ENCODE assay signal across 24 cellular contexts in genomic region chr6:150043501-150044412, GRCh38. TPM values are rescaled to one million over a fixed set of nuclear protein-coding genes. Genes with fewer than 3 reads are reported as not detected.
DNase-seq lines count a peak whose midpoint lies in the region; ATAC-seq, FAIRE-seq and TF ChIP-seq lines count a peak whose summit lies in the region.
"Had no signal": no experiment of that assay in that cellular context is flagged by ENCODE, and none has a peak within 500 bp of the region (broad histone marks: within the 10 kb centered on the region; RNA-seq: fewer than 3 reads in every experiment).

No MANE protein-coding gene starts in this region.

- no peaks in the 10 kb centered on the region for H4K20me1 ChIP-seq in HepG2 (ENCODE audit: insufficient read depth, low read length)

- H3K27ac Mint-ChIP-seq in stimulated activated memory B cell treated with anti-CD40 and anti-IgM and Interleukin-4, amounts not matched to agents 10 μg/mL and 1 μg/mL and 100 μg/mL, for 72 hours = no peak overlapping the region
- H3K27ac Mint-ChIP-seq: CD4-positive, alpha-beta memory T cell; GM23338; H9 had no signal

- FAIRE-seq in HepG2 (lab: Jason Lieb, UNC) = no peak
- FAIRE-seq: GM12891, GM18507, GM19239 had no signal

- H3K4ac ChIP-seq in neuronal stem cell (ENCODE audit: low read length) = no peak overlapping the region

- no peak overlapping the region for H3K23ac ChIP-seq in neuronal stem cell (ENCODE audit: low read depth, low read length, poor library complexity)

- H3K36me3 Mint-ChIP-seq in stimulated activated memory B cell treated with anti-CD40 and anti-IgM and Interleukin-4, amounts not matched to agents 10 μg/mL and 1 μg/mL and 100 μg/mL, for 72 hours = no peaks in the 10 kb centered on the region
- H3K36me3 Mint-ChIP-seq: CD4-positive, alpha-beta memory T cell had no signal

- no peak for TF ChIP-seq EP300 in HepG2 (IDR thresholded peaks at IDR 0.05; ENCODE audit: low read depth in 2 of 2, low read length in 2 of 2)
- TF ChIP-seq EP300 in HepG2 (CRISPR knock-in tag; IDR thresholded peaks at IDR 0.05; ENCODE audit: borderline replicate concordance) = no peak

- H3K27me3 ChIP-seq in HepG2 (ENCODE audit: control insufficient read depth in 1 of 2, insufficient read depth in 2 of 2, low read length in 2 of 2) (peaks cover 2 to 52% of the 10 kb centered on the region in 2 experiments; a peak in 4 of 5 replicates), right lobe of liver (no peaks in the 10 kb centered on the region), neuronal stem cell (ENCODE audit: control insufficient read depth in 3 of 3, insufficient read depth in 3 of 3, low read depth in 1 of 3, low read length in 3 of 3) (peaks cover under 1 to 69% (median 18%) of the 10 kb centered on the region in 3 experiments)

- H4K91ac ChIP-seq in neuronal stem cell (ENCODE audit: low read depth, low read length, poor library complexity) = no peak overlapping the region

- H3K9ac ChIP-seq in HepG2 (ENCODE audit: insufficient read depth, low read depth, low read length) (no peak overlapping the region), neuronal stem cell (ENCODE audit: low read depth, low read length, poor library complexity) (peak overlapping the region; percentile 24)

- H2BK12ac ChIP-seq in neuronal stem cell (ENCODE audit: low read length) = no peak overlapping the region

- H3K79me2 ChIP-seq in HepG2 (ENCODE audit: insufficient read depth, low read length) = no peaks in the 10 kb centered on the region

- H3K14ac ChIP-seq in neuronal stem cell (ENCODE audit: low read length) = peak overlapping the region; percentile 26

- no peak for DNase-seq in HepG2 (ENCODE audit: low spot score)
- no peak for DNase-seq in right lobe of liver
- DNase-seq in neuronal stem cell (ENCODE audit: low spot score) = no peak
- no peak for DNase-seq in activated T-cell treated with anti-CD3 and anti-CD28 coated beads for 4 hours
- DNase-seq: C1 segment of cervical spinal cord; Calu3; CD4-positive, alpha-beta memory T cell; COR-L47; DMS53; DMS79 treated with DMSO at 0.1 percent for 48 hours; GF-D8; H9 had no signal

- no peaks in the 10 kb centered on the region for H3K79me1 ChIP-seq in neuronal stem cell (ENCODE audit: low read depth, low read length)

- no peak for TF ChIP-seq RAD21 in HepG2 (CRISPR knock-in tag; IDR thresholded peaks at IDR 0.05)

- WGBS in HepG2 (ENCODE audit: low lambda C conversion rate) = 24% methylated on average over 19 of the region's 19 CpGs
- 74% methylated on average over 8 of the region's 19 CpGs for WGBS in right lobe of liver (ENCODE audit: insufficient coverage, low coverage, low lambda C conversion rate, missing lambda C conversion rate)
- WGBS in neuronal stem cell (ENCODE audit: extremely low coverage in 2 of 2, insufficient read length in 2 of 2, insufficient replicate concordance in 1 of 2), 2 donors = no CpG with 5 or more reads among the region's 19 CpGs

- in situ Hi-C loops in HepG2 (cut with HindIII; ENCODE audit: extremely low pct_ligation_motif_present, low pct_unique_long_range_greater_than_20kb) = no loop called here

- no peaks in the 10 kb centered on the region for H3K4me1 Mint-ChIP-seq in stimulated activated memory B cell treated with anti-CD40 and anti-IgM and Interleukin-4, amounts not matched to agents 10 μg/mL and 1 μg/mL and 100 μg/mL, for 72 hours
- H3K4me1 Mint-ChIP-seq: GM23338, H9 had no signal

- H3K36me3 ChIP-seq in HepG2 (replicated peaks in 1 of 2; ENCODE audit: control insufficient read depth in 1 of 2, insufficient read depth in 2 of 2, low read length in 2 of 2) = no peaks in the 10 kb centered on the region
- H3K36me3 ChIP-seq in right lobe of liver = no peaks in the 10 kb centered on the region
- no peaks in the 10 kb centered on the region for H3K36me3 ChIP-seq in neuronal stem cell (replicated peaks in 1 of 2; ENCODE audit: control insufficient read depth in 2 of 2, insufficient read depth in 2 of 2, low read length in 2 of 2)

- POLR2A ChIA-PET in HepG2 (lab: Yijun Ruan, JAX) = no interaction called here

- ATAC-seq in HepG2 = no peak
- ATAC-seq in right lobe of liver = no peak
- peak; percentile 34 for ATAC-seq in stimulated activated memory B cell treated with anti-CD40 and anti-IgM and Interleukin-4, amounts not matched to agents 10 μg/mL and 1 μg/mL and 100 μg/mL, for 72 hours
- ATAC-seq in GM18517 (IDR thresholded peaks at IDR 0.05; ENCODE audit: unreplicated experiment) = no peak
- ATAC-seq: GM23338, HCT116 had no signal

- H3K4me1 ChIP-seq in HepG2 (ENCODE audit: insufficient read depth, low read length) (no peaks in the 10 kb centered on the region), right lobe of liver (no peaks in the 10 kb centered on the region), neuronal stem cell (ENCODE audit: control insufficient read depth in 2 of 2, insufficient read depth in 1 of 2, low read depth in 1 of 2, low read length in 2 of 2) (peaks cover 0 to 1% of the 10 kb centered on the region in 2 donors)

- no peak overlapping the region for H3K4me3 Mint-ChIP-seq in stimulated activated memory B cell treated with anti-CD40 and anti-IgM and Interleukin-4, amounts not matched to agents 10 μg/mL and 1 μg/mL and 100 μg/mL, for 72 hours
- H3K4me3 Mint-ChIP-seq: CD4-positive, alpha-beta memory T cell; GM23338; H9 had no signal

- H3K27me3 Mint-ChIP-seq in stimulated activated memory B cell treated with anti-CD40 and anti-IgM and Interleukin-4, amounts not matched to agents 10 μg/mL and 1 μg/mL and 100 μg/mL, for 72 hours = peaks cover 74% of the 10 kb centered on the region

- intact Hi-C loops in HepG2 (cut with micrococcal nuclease; ENCODE audit: unreplicated experiment) = no loop called here
- intact Hi-C loops in right lobe of liver (cut with DNase I) = no loop called here

- TF ChIP-seq CTCF in HepG2 (CRISPR knock-in tag; IDR thresholded peaks at IDR 0.05) (no peak), right lobe of liver (IDR thresholded peaks at IDR 0.05) (no peak)

- BruUV-seq in HepG2 (replicated peaks; lab: Mats Ljungman, UMichigan) = no TSS peak

- TF ChIP-seq POLR2A in HepG2 (IDR thresholded peaks at IDR 0.05; ENCODE audit: insufficient read depth in 1 of 2, low read depth in 2 of 2, low read length in 2 of 2) (no peak), right lobe of liver (IDR thresholded peaks at IDR 0.05) (no peak)

- H2AFZ ChIP-seq in HepG2 (ENCODE audit: low read length) (no peak overlapping the region), neuronal stem cell (ENCODE audit: low read length) (no peak overlapping the region)
- H2AFZ ChIP-seq: GM23338 had no signal

- H2BK120ac ChIP-seq in neuronal stem cell (ENCODE audit: low read depth, low read length) = no peak overlapping the region

- H3K4me2 ChIP-seq in HepG2 (ENCODE audit: low read depth, low read length) (no peak overlapping the region), neuronal stem cell (ENCODE audit: insufficient read depth, low read length, poor library complexity, severe bottlenecking) (no peak overlapping the region)
- H3K4me2 ChIP-seq: GM23338 had no signal

- H3K4me3 ChIP-seq in HepG2 (replicated peaks in 1 of 3; ENCODE audit: insufficient read depth in 1 of 3, low read depth in 2 of 3, low read length in 3 of 3) (no peak overlapping the region), right lobe of liver (no peak overlapping the region), neuronal stem cell (ENCODE audit: low read length in 2 of 2) (peak overlapping the region in 1 of 2 donors; percentile 13)
- H3K4me3 ChIP-seq: GM23338 had no signal

- H4K8ac ChIP-seq in neuronal stem cell (ENCODE audit: low read depth, low read length) = no peak overlapping the region

- no peak overlapping the region for H2AK5ac ChIP-seq in neuronal stem cell (ENCODE audit: low read depth, low read length)

- H3K27ac ChIP-seq in HepG2 (ENCODE audit: extremely low read length, insufficient read depth, low read length) = no peak overlapping the region
- no peak overlapping the region for H3K27ac ChIP-seq in right lobe of liver
- H3K27ac ChIP-seq in neuronal stem cell (replicated peaks; ENCODE audit: low read length) = no peak overlapping the region

- H2BK15ac ChIP-seq in neuronal stem cell (ENCODE audit: low read length) = no peak overlapping the region

- H3K18ac ChIP-seq in neuronal stem cell (ENCODE audit: low read length) = no peak overlapping the region

- CTCF ChIA-PET in HepG2 (lab: Yijun Ruan, JAX; ENCODE audit: low intra/inter-chr PET ratio, low total read pairs) = no interaction called here

- no peak overlapping the region for H2BK5ac ChIP-seq in neuronal stem cell (ENCODE audit: low read length)

- H3K9me3 Mint-ChIP-seq in stimulated activated memory B cell treated with anti-CD40 and anti-IgM and Interleukin-4, amounts not matched to agents 10 μg/mL and 1 μg/mL and 100 μg/mL, for 72 hours = no peaks in the 10 kb centered on the region
- H3K9me3 Mint-ChIP-seq: CD4-positive, alpha-beta memory T cell; GM23338 had no signal

- H3K9me3 ChIP-seq in HepG2 (ENCODE audit: low read length) (no peaks in the 10 kb centered on the region), right lobe of liver (no peaks in the 10 kb centered on the region), neuronal stem cell (replicated peaks in 1 of 2; ENCODE audit: control insufficient read depth in 2 of 2, insufficient read depth in 1 of 2, low read depth in 1 of 2, low read length in 2 of 2) (no peaks in the 10 kb centered on the region)

RNA-seq across cellular contexts. Expression of gene RAET1L, which starts 18.4 kb away (rescaled TPM):
- total RNA-seq in HepG2 (2016; rRNA removed; fragmentation: Illumina TruSeq; extraction: Trizol) (not detected in 2 replicates), right lobe of liver (not detected)
- total RNA-seq in HepG2 (2016; cell fraction: cytosol; rRNA removed; fragmentation: Illumina TruSeq; extraction: Trizol; ENCODE audit: low read depth) = not detected in 2 replicates
- total RNA-seq in HepG2 (2016; cell fraction: insoluble cytoplasmic fraction; rRNA removed; fragmentation: Illumina TruSeq; extraction: Trizol) = not detected in 2 replicates
- not detected in 2 replicates for total RNA-seq in HepG2 (2016; cell fraction: membrane; rRNA removed; fragmentation: Illumina TruSeq; extraction: Trizol)
- not detected in 2 replicates for total RNA-seq in HepG2 (2016; cell fraction: nucleus; rRNA removed; fragmentation: Illumina TruSeq; extraction: Trizol)
- polyA plus RNA-seq in HepG2 (2011; rRNA removed) = not detected in 2 replicates
- not detected in 2 replicates for polyA plus RNA-seq in HepG2 (2011; cell fraction: cytosol; rRNA removed)
- not detected in 2 replicates for polyA plus RNA-seq in HepG2 (2011; cell fraction: nucleus; rRNA removed)
- polyA plus RNA-seq in HepG2 (2012) = not detected in 2 replicates
- polyA plus RNA-seq in HepG2 (2016; cell fraction: cytosol; fragmentation: Illumina TruSeq; extraction: Trizol; ENCODE audit: low read depth) = not detected in 2 replicates
- polyA plus RNA-seq in HepG2 (2016; cell fraction: insoluble cytoplasmic fraction; fragmentation: Illumina TruSeq; extraction: Trizol; ENCODE audit: low read depth) = not detected in 2 replicates
- polyA plus RNA-seq in HepG2 (2016; cell fraction: membrane; fragmentation: Illumina TruSeq; extraction: Trizol; ENCODE audit: low read depth) = not detected in 2 replicates
- not detected in 2 replicates for polyA plus RNA-seq in HepG2 (2016; cell fraction: nucleus; fragmentation: Illumina TruSeq; extraction: Trizol; ENCODE audit: insufficient read depth, low read depth)
- 0.26 TPM in 1 of 2 replicates, not detected in the other for polyA minus RNA-seq in HepG2 (2011; rRNA and poly(A)+ RNA removed; ENCODE audit: low replicate concordance)
- polyA minus RNA-seq in HepG2 (2011; cell fraction: cytosol; rRNA and poly(A)+ RNA removed) = not detected in 2 replicates
- polyA minus RNA-seq in HepG2 (2011; cell fraction: nucleus; rRNA and poly(A)+ RNA removed) = not detected in 2 replicates
- not detected for polyA plus RNA-seq in neuronal stem cell (2013, experiment 1 of 2)
- not detected for polyA plus RNA-seq in neuronal stem cell (2013, experiment 2 of 2)
- total RNA-seq: A172; A673; CD4-positive, alpha-beta memory T cell; G401; GM23338; H4; H9 had no signal
- polyA plus RNA-seq: BJ; CD4-positive, alpha-beta memory T cell; GM23338 had no signal

RNA-seq across cellular contexts. Expression of gene ULBP3, which starts 25.2 kb away (rescaled TPM):
- total RNA-seq in HepG2 (2016; rRNA removed; fragmentation: Illumina TruSeq; extraction: Trizol) (0.42 and 0.56 TPM in 2 replicates), right lobe of liver (1 to 10 TPM in 3 of 6 experiments, under 1 TPM in 3; 0.34 to 1.7 (median 0.89) TPM)
- total RNA-seq in HepG2 (2016; cell fraction: cytosol; rRNA removed; fragmentation: Illumina TruSeq; extraction: Trizol; ENCODE audit: low read depth) = not detected in 2 replicates
- total RNA-seq in HepG2 (2016; cell fraction: insoluble cytoplasmic fraction; rRNA removed; fragmentation: Illumina TruSeq; extraction: Trizol) = 0.19 and 0.78 TPM in 2 replicates
- total RNA-seq in HepG2 (2016; cell fraction: membrane; rRNA removed; fragmentation: Illumina TruSeq; extraction: Trizol) = 0.28 and 0.43 TPM in 2 replicates
- 0.94 and 0.96 TPM in 2 replicates for total RNA-seq in HepG2 (2016; cell fraction: nucleus; rRNA removed; fragmentation: Illumina TruSeq; extraction: Trizol)
- 0.22 and 0.48 TPM in 2 replicates for polyA plus RNA-seq in HepG2 (2011; rRNA removed)
- 0.41 and 0.51 TPM in 2 replicates for polyA plus RNA-seq in HepG2 (2011; cell fraction: cytosol; rRNA removed)
- polyA plus RNA-seq in HepG2 (2011; cell fraction: nucleus; rRNA removed) = 0.14 TPM in 1 of 2 replicates, not detected in the other
- polyA plus RNA-seq in HepG2 (2012) = not detected in 2 replicates
- polyA plus RNA-seq in HepG2 (2016; cell fraction: cytosol; fragmentation: Illumina TruSeq; extraction: Trizol; ENCODE audit: low read depth) = not detected in 2 replicates
- 0.38 TPM in 1 of 2 replicates, not detected in the other for polyA plus RNA-seq in HepG2 (2016; cell fraction: insoluble cytoplasmic fraction; fragmentation: Illumina TruSeq; extraction: Trizol; ENCODE audit: low read depth)
- polyA plus RNA-seq in HepG2 (2016; cell fraction: membrane; fragmentation: Illumina TruSeq; extraction: Trizol; ENCODE audit: low read depth) = not detected in 2 replicates
- not detected in 2 replicates for polyA plus RNA-seq in HepG2 (2016; cell fraction: nucleus; fragmentation: Illumina TruSeq; extraction: Trizol; ENCODE audit: insufficient read depth, low read depth)
- polyA minus RNA-seq in HepG2 (2011; rRNA and poly(A)+ RNA removed; ENCODE audit: low replicate concordance) = 0.30 and 10.9 TPM in 2 replicates
- 0.79 TPM in 1 of 2 replicates, not detected in the other for polyA minus RNA-seq in HepG2 (2011; cell fraction: cytosol; rRNA and poly(A)+ RNA removed)
- not detected in 2 replicates for polyA minus RNA-seq in HepG2 (2011; cell fraction: nucleus; rRNA and poly(A)+ RNA removed)
- polyA plus RNA-seq in neuronal stem cell (2013, experiment 1 of 2) = 7.8 TPM
- polyA plus RNA-seq in neuronal stem cell (2013, experiment 2 of 2) = 7.7 TPM
